Comparison of ENCODE assay signal across 24 cellular contexts in the genomic region with DNA sequence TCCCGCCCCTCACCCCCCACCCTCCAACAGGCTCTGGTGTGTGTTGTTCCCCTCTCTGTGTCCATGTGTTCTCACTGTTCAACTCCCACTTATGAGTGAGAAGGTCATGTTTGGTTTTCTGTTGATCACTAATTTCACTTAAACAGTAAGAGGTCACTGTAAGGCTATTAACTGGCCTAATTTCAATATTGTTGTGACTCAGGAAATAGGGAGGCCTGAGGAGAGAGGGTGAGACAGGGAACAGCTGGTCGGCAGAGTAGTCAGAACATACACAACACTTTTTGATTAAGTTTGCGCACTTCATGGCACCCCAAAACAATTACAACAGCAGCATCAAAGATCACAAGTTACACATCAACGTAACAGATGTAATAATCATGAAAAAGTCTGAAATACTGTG. TPM values are rescaled to one million over a fixed set of nuclear protein-coding genes. Genes with fewer than 3 reads are reported as not detected.
A peak's percentile ranks its signal among the peaks of the same experiment; 100 is the strongest.
DNase-seq lines count a peak whose midpoint lies in the region; ATAC-seq and TF ChIP-seq lines count a peak whose summit lies in the region.
"Had no signal": no experiment of that assay in that cellular context is flagged by ENCODE, and none has a peak within 500 bp of the region (broad histone marks: within the 10 kb centered on the region; RNA-seq: fewer than 3 reads in every experiment).

No MANE protein-coding gene starts in this region.

- H3K36me3 ChIP-seq in stomach (peaks cover 10 to 16% (median 14%) of the 10 kb centered on the region in 4 donors), thyroid gland (peaks cover 4 to 11% of the 10 kb centered on the region in 2 donors), H7 (replicated peaks; ENCODE audit: control insufficient read depth, insufficient read depth, low read length) (peaks cover 4% of the 10 kb centered on the region)

- H3K4me3 Mint-ChIP-seq in activated T-cell treated with anti-CD3 and anti-CD28 coated beads, Interleukin-2, amount 50 U/mL, for 72 hours: no peak overlapping the region
- H3K4me3 Mint-ChIP-seq in central memory CD8-positive, alpha-beta T cell: no peak overlapping the region
- H3K4me3 Mint-ChIP-seq: B cell, IgD-negative memory B cell had no signal

- no peak for DNase-seq in activated T-cell treated with anti-CD3 and anti-CD28 coated beads, Interleukin-2, amount 50 U/mL, for 72 hours
- DNase-seq in activated T-cell treated with anti-CD3 and anti-CD28 coated beads, Interleukin-2, amount 50 U/mL, for 48 hours: no peak
- DNase-seq in central memory CD8-positive, alpha-beta T cell (ENCODE audit: low spot score in 2 of 2): no peak
- peak; percentile 18 for DNase-seq in iris pigment epithelial cell (ENCODE audit: low read depth)
- DNase-seq in stomach: no peak
- no peak for DNase-seq in thyroid gland
- no peak for DNase-seq in H7
- DNase-seq: Calu3; CD4-positive, alpha-beta memory T cell; GF-D8; HCEC 1CT; Karpas-422; MG63; NCI-H1092; NCI-H1436 treated with DMSO at 0.1 percent for 48 hours; NCI-H2029; NCI-H2171; NCI-H446 treated with DMSO at 0.1 percent for 48 hours; NCI-H69; OCI-M1; SHP77 had no signal

- no peak for TF ChIP-seq EP300 in stomach (IDR thresholded peaks at IDR 0.05)

- H3K27me3 Mint-ChIP-seq in activated T-cell treated with anti-CD3 and anti-CD28 coated beads, Interleukin-2, amount 50 U/mL, for 72 hours (ENCODE audit: low read depth): no peaks in the 10 kb centered on the region
- H3K27me3 Mint-ChIP-seq in central memory CD8-positive, alpha-beta T cell: no peaks in the 10 kb centered on the region
- H3K27me3 Mint-ChIP-seq: B cell; CD4-positive, alpha-beta memory T cell; IgD-negative memory B cell had no signal

- intact Hi-C loops in stomach (cut with DNase I; ENCODE audit: low total_unique reads) (no loop called here), thyroid gland (cut with DNase I) (no loop called here)

- H3K36me3 Mint-ChIP-seq in activated T-cell treated with anti-CD3 and anti-CD28 coated beads, Interleukin-2, amount 50 U/mL, for 72 hours (ENCODE audit: insufficient read depth in 2 of 2): peaks cover 5 to 14% of the 10 kb centered on the region in 2 donors
- peaks cover 5% of the 10 kb centered on the region for H3K36me3 Mint-ChIP-seq in central memory CD8-positive, alpha-beta T cell (ENCODE audit: insufficient read depth)

- 76 to 83% (median 80%) methylated on average over 4 of the region's 4 CpGs for WGBS in stomach, 5 donors
- WGBS in thyroid gland, 2 donors: 90 to 93% methylated on average over 4 of the region's 4 CpGs

- TF ChIP-seq CTCF in stomach (IDR thresholded peaks at IDR 0.05) (no peak), thyroid gland (IDR thresholded peaks at IDR 0.05) (no peak)

- peak overlapping the region; percentile 40 for H3K27ac Mint-ChIP-seq in activated T-cell treated with anti-CD3 and anti-CD28 coated beads, Interleukin-2, amount 50 U/mL, for 72 hours
- H3K27ac Mint-ChIP-seq in central memory CD8-positive, alpha-beta T cell (ENCODE audit: low read depth): peak overlapping the region; percentile 14
- H3K27ac Mint-ChIP-seq: B cell had no signal

- TF ChIP-seq POLR2A in stomach (IDR thresholded peaks at IDR 0.05): no peak
- TF ChIP-seq POLR2A in thyroid gland (IDR thresholded peaks at IDR 0.05): no peak

- peaks cover 58% of the 10 kb centered on the region for H3K4me1 Mint-ChIP-seq in activated T-cell treated with anti-CD3 and anti-CD28 coated beads, Interleukin-2, amount 50 U/mL, for 72 hours (ENCODE audit: low read depth)
- H3K4me1 Mint-ChIP-seq in central memory CD8-positive, alpha-beta T cell: peaks cover 63% of the 10 kb centered on the region

- H3K27me3 ChIP-seq in stomach: no peaks in the 10 kb centered on the region
- no peaks in the 10 kb centered on the region for H3K27me3 ChIP-seq in thyroid gland
- no peaks in the 10 kb centered on the region for H3K27me3 ChIP-seq in H7 (ENCODE audit: control insufficient read depth, insufficient read depth, low read length)
- H3K27me3 ChIP-seq: MG63 had no signal

- H3K9me3 ChIP-seq in stomach: no peaks in the 10 kb centered on the region
- no peaks in the 10 kb centered on the region for H3K9me3 ChIP-seq in thyroid gland

- peaks cover 9 to 59% (median 35%) of the 10 kb centered on the region in 4 donors for H3K4me1 ChIP-seq in stomach
- H3K4me1 ChIP-seq in thyroid gland: peaks cover 33 to 35% of the 10 kb centered on the region in 2 donors

- no peak overlapping the region for H3K4me3 ChIP-seq in stomach
- H3K4me3 ChIP-seq in thyroid gland (replicated peaks in 1 of 3): no peak overlapping the region
- H3K4me3 ChIP-seq in H7 (ENCODE audit: insufficient read depth, low read depth, low read length): no peak overlapping the region
- H3K4me3 ChIP-seq: MG63 had no signal

- H3K27ac ChIP-seq in stomach: no peak overlapping the region
- H3K27ac ChIP-seq in thyroid gland: no peak overlapping the region
- H3K27ac ChIP-seq: HL-60 had no signal

- ATAC-seq in activated T-cell treated with anti-CD3 and anti-CD28 coated beads, Interleukin-2, amount 50 U/mL, for 72 hours (replicated peaks in 1 of 2): no peak
- no peak for ATAC-seq in central memory CD8-positive, alpha-beta T cell (replicated peaks; ENCODE audit: extremely low read depth, poor library complexity, severe bottlenecking)

- peaks cover 0 to 4% of the 10 kb centered on the region in 2 donors for H3K9me3 Mint-ChIP-seq in activated T-cell treated with anti-CD3 and anti-CD28 coated beads, Interleukin-2, amount 50 U/mL, for 72 hours
- no peaks in the 10 kb centered on the region for H3K9me3 Mint-ChIP-seq in central memory CD8-positive, alpha-beta T cell

RNA-seq across cellular contexts. Expression of gene TUBGCP3, which starts 15.5 kb away (rescaled TPM):
- 10 to 100 TPM; 53.9 to 59.6 TPM for total RNA-seq in activated T-cell treated with anti-CD3 and anti-CD28 coated beads, Interleukin-2, amount 50 U/mL, for 72 hours
- total RNA-seq in stomach (10 to 100 TPM; 10.7 to 49.6 (median 46.4) TPM), thyroid gland (10 to 100 TPM; 27.4 to 49.1 (median 36.0) TPM)
- 1 to 10 TPM; 7.8 to 9.5 (median 9.0) TPM for polyA plus RNA-seq in stomach
- total RNA-seq in H7 (2014; rRNA removed; shearing (Covaris generic)): 19.2 and 25.8 TPM in 2 replicates
